1 cellular context compared by ENCODE assay signal in genomic region chr7:77685219-77685618, GRCh38.
TF ChIP-seq lines count a peak whose summit lies in the region.

No MANE protein-coding gene starts in this region.

TF ChIP-seq in GM23338, 12 proteins besides CTCF, POLR2A, EP300 and RAD21 (continued from another document):
- TF ChIP-seq ZNF462 (CRISPR knock-in tag; IDR thresholded peaks at IDR 0.05): no peak
- TF ChIP-seq EZH2phosphoT487 (IDR thresholded peaks at IDR 0.05; ENCODE audit: unreplicated experiment): no peak
- no peak for TF ChIP-seq ZNF331 (CRISPR knock-in tag; IDR thresholded peaks at IDR 0.05; ENCODE audit: low read depth)
- TF ChIP-seq ZNF114 (CRISPR knock-in tag; IDR thresholded peaks at IDR 0.05): no peak
- no peak for TF ChIP-seq ETS1 (IDR thresholded peaks at IDR 0.05)
